8 cellular contexts compared by ENCODE assay signal in genomic region chr11:60906132-60906972, GRCh38. TPM values are rescaled to one million over a fixed set of nuclear protein-coding genes. Genes with fewer than 3 reads are reported as not detected.
DNase-seq lines count a peak whose midpoint lies in the region; ATAC-seq and TF ChIP-seq lines count a peak whose summit lies in the region.

Gene PRPF19, minus strand, starts transcription at chr11:60906585. Its CDS starts 203 bp downstream, at chr11:60906382.

- peak within 1 kb of the TSS; percentile 86 for H3K4me3 Mint-ChIP-seq in activated CD4-positive, alpha-beta T cell treated with anti-CD3 and anti-CD28 coated beads for 36 hours

- H3K27ac ChIP-seq in cingulate gyrus (ENCODE audit: low read depth, low read length) (peak within 1 kb of the TSS; percentile 96), layer of hippocampus (ENCODE audit: low read depth, low read length) (peak within 1 kb of the TSS; percentile 81)

- CTCF ChIA-PET in activated CD4-positive, alpha-beta T cell treated with anti-CD3 and anti-CD28 coated beads for 36 hours (lab: Charles Lee), result interaction anchor here (0.9 to 3.5 kb wide), 4 partner anchors 9 to 75 kb away, joined by 3 to 16 read pairs (median 6); no protein-coding TSS in a partner anchor

- TF ChIP-seq POLR2A in GM19193 (IDR thresholded peaks at IDR 0.05; ENCODE audit: extremely low read depth, insufficient read depth, insufficient read length), result peak; percentile 95

- no peaks in the 10 kb centered on the region for H3K27me3 ChIP-seq in layer of hippocampus (ENCODE audit: control insufficient read depth, insufficient read depth, low read length)

- H3K9me3 Mint-ChIP-seq in activated CD4-positive, alpha-beta T cell treated with anti-CD3 and anti-CD28 coated beads for 36 hours (ENCODE audit: low read depth), result no peaks in the 10 kb centered on the region

- intact Hi-C loops in activated CD4-positive, alpha-beta T cell treated with anti-CD3 and anti-CD28 coated beads for 36 hours (cut with DNase I, micrococcal nuclease), result loop anchor here (1.0 to 10.0 kb wide), 8 partner anchors 8 to 522 kb away; partner anchors contain the start of genes CPSF7 (in 2 of the 2), TMEM109 (in 2 of the 2), VPS37C (in 2 of the 2) and CCDC86 (in 1 of the 2)

- POLR2A ChIA-PET in activated CD4-positive, alpha-beta T cell treated with anti-CD3 and anti-CD28 coated beads for 36 hours (lab: Charles Lee), result interaction anchor here (0.6 to 2.3 kb wide), 8 partner anchors 9 to 209 kb away, joined by 3 to 16 read pairs (median 4); partner anchors contain the start of genes TMEM109 and TMEM132A

- DNase-seq in AML-193 (lab: John Stamatoyannopoulos, UW) (peak; percentile 95 to 96), NCI-H524 (lab: John Stamatoyannopoulos, UW) (peak; percentile 93 to 96)
- peak; percentile 99 for DNase-seq in activated CD4-positive, alpha-beta T cell treated with anti-CD3 and anti-CD28 coated beads for 36 hours
- peak; percentile 96 for DNase-seq in stimulated activated CD4-positive, alpha-beta T cell treated with anti-CD3 and anti-CD28 coated beads, Interleukin-1b, Interleukin-23, amount 100 ng/mL, for 4 hours (ENCODE audit: low read depth in 2 of 2)

- peak within 1 kb of the TSS; percentile 94 for H3K27ac Mint-ChIP-seq in activated CD4-positive, alpha-beta T cell treated with anti-CD3 and anti-CD28 coated beads for 36 hours

- H3K36me3 Mint-ChIP-seq in activated CD4-positive, alpha-beta T cell treated with anti-CD3 and anti-CD28 coated beads for 36 hours (ENCODE audit: low read depth), result peaks cover 26% of the 10 kb centered on the region

- no peaks in the 10 kb centered on the region for H3K27me3 Mint-ChIP-seq in activated CD4-positive, alpha-beta T cell treated with anti-CD3 and anti-CD28 coated beads for 36 hours

- H3K4me1 Mint-ChIP-seq in activated CD4-positive, alpha-beta T cell treated with anti-CD3 and anti-CD28 coated beads for 36 hours, result peaks cover 41% of the 10 kb centered on the region

- peak; percentile 75 for ATAC-seq in HG03442 (IDR thresholded peaks at IDR 0.05; ENCODE audit: unreplicated experiment)
- ATAC-seq in activated CD4-positive, alpha-beta T cell treated with anti-CD3 and anti-CD28 coated beads for 36 hours, result peak; percentile 97

RNA-seq across cellular contexts. Expression of gene PRPF19, which starts in this region (rescaled TPM):
- total RNA-seq in activated CD4-positive, alpha-beta T cell treated with anti-CD3 and anti-CD28 coated beads for 36 hours, result 100 to 1,000 TPM; 148 to 197 TPM

Comparison
In these comparisons a context has a peak if more than half of its experiments do, and no peak if none do; other contexts are left out.
1. Peak in every context shown above with its lines: DNase-seq, ATAC-seq and H3K27ac ChIP-seq.